In genomic region chr19:54653181-54653809, GRCh38 we compare ENCODE assay signal across 9 cellular contexts. TPM values are rescaled to one million over a fixed set of nuclear protein-coding genes. Genes with fewer than 3 reads are reported as not detected.
DNase-seq lines count a peak whose midpoint lies in the region; ATAC-seq and TF ChIP-seq lines count a peak whose summit lies in the region.
"Had no signal": no experiment of that assay in that cellular context is flagged by ENCODE, and none has a peak within 500 bp of the region (broad histone marks: within the 10 kb centered on the region; RNA-seq: fewer than 3 reads in every experiment).

No MANE protein-coding gene starts in this region.

- H3K4me3 ChIP-seq in Panc1 (ENCODE audit: low read depth in 2 of 2, low read length in 2 of 2): no peak overlapping the region
- no peak overlapping the region for H3K4me3 ChIP-seq in vagina
- H3K4me3 ChIP-seq: thoracic aorta had no signal

- no TSS peak for BruUV-seq in Panc1 (replicated peaks; lab: Mats Ljungman, UMichigan)

- CTCF ChIA-PET in Panc1 (lab: Charles Lee): interaction anchor here (0.6 to 1.0 kb wide), 3 partner anchors 17 to 229 kb away, joined by 3 to 5 read pairs (median 5); no protein-coding TSS in a partner anchor

- in situ Hi-C loops in Panc1 (cut with HindIII; ENCODE audit: low pct_unique_long_range_greater_than_20kb, low sequenced_read_pairs): no loop called here

- DNase-seq in AML-193 (lab: John Stamatoyannopoulos, UW): peak; percentile 53 to 63
- DNase-seq in GM20000 (ENCODE audit: low spot score): peak; percentile 59
- DNase-seq in Panc1 (ENCODE audit: low read depth, low spot score): peak; percentile 17
- peak; percentile 1 for DNase-seq in fibroblast of the conjunctiva (ENCODE audit: low read depth)
- DNase-seq in vagina (ENCODE audit: extremely low spot score in 2 of 2): no peak
- no peak for DNase-seq in activated CD4-positive, alpha-beta T cell treated with anti-CD3 and anti-CD28 coated beads, Interleukin-2, amount 50 U/mL, for 48 hours
- DNase-seq in central memory CD4-positive, alpha-beta T cell: no peak
- DNase-seq in OCI-M2 (lab: John Stamatoyannopoulos, UW; ENCODE audit: unreplicated experiment): no peak

- H3K36me3 ChIP-seq in Panc1 (ENCODE audit: control insufficient read depth, insufficient read depth, low read length) (no peaks in the 10 kb centered on the region), vagina (no peaks in the 10 kb centered on the region)
- H3K36me3 ChIP-seq: thoracic aorta had no signal

- peak; percentile 58 for TF ChIP-seq CTCF in GM20000 (IDR thresholded peaks at IDR 0.05; ENCODE audit: extremely low read depth, missing control alignments)
- peak; percentile 87 for TF ChIP-seq CTCF in Panc1 (IDR thresholded peaks at IDR 0.05)
- TF ChIP-seq CTCF in vagina (IDR thresholded peaks at IDR 0.05): peak in 2 of 3 experiments; percentile 13 to 28

- H3K9me3 ChIP-seq in Panc1 (ENCODE audit: control insufficient read depth, insufficient read depth, low read depth, low read length) (no peaks in the 10 kb centered on the region), vagina (no peaks in the 10 kb centered on the region)
- H3K9me3 ChIP-seq: thoracic aorta had no signal

- H3K27me3 ChIP-seq in Panc1 (ENCODE audit: control insufficient read depth, insufficient read depth, low read length): peaks cover 3% of the 10 kb centered on the region; the same call in 1 of the 2 replicates
- no peaks in the 10 kb centered on the region for H3K27me3 ChIP-seq in vagina

- ATAC-seq in Panc1: peak; percentile 79

- intact Hi-C loops in Panc1 (cut with micrococcal nuclease; ENCODE audit: unreplicated experiment): no loop called here
- intact Hi-C loops in vagina (cut with DNase I): no loop called here

- POLR2A ChIA-PET in Panc1 (lab: Charles Lee): no interaction called here

- H3K4me1 ChIP-seq in Panc1 (ENCODE audit: control insufficient read depth, insufficient read depth, low read length) (no peaks in the 10 kb centered on the region), vagina (no peaks in the 10 kb centered on the region)

- H3K27ac ChIP-seq in Panc1 (ENCODE audit: low read length) (no peak overlapping the region), vagina (no peak overlapping the region)
- H3K27ac ChIP-seq: thoracic aorta had no signal

- TF ChIP-seq POLR2A in vagina (IDR thresholded peaks at IDR 0.05): no peak

RNA-seq across cellular contexts. Expression of gene LILRB4, which starts 9.5 kb away (rescaled TPM):
- total RNA-seq in Panc1 (2021; ENCODE audit: unreplicated experiment) (not detected), vagina (2.9 TPM)
- polyA plus RNA-seq in Panc1 (2012; ENCODE audit: insufficient read length): not detected

RNA-seq across cellular contexts. Expression of gene LILRB1, which starts 23.0 kb away (rescaled TPM):
- total RNA-seq in Panc1 (2021; ENCODE audit: unreplicated experiment) (0.08 TPM), vagina (2.2 TPM)
- not detected for polyA plus RNA-seq in Panc1 (2012; ENCODE audit: insufficient read length)

RNA-seq across cellular contexts. Expression of gene LILRA1, which starts 59.9 kb away (rescaled TPM):
- total RNA-seq in Panc1 (2021; ENCODE audit: unreplicated experiment): not detected
- not detected for polyA plus RNA-seq in Panc1 (2012; ENCODE audit: insufficient read length)
- total RNA-seq in vagina: 1.7 TPM

Comparison
In these comparisons a context has a peak if more than half of its experiments do, and no peak if none do; other contexts are left out.
1. DNase-seq: peak in AML-193 (2 of 2), GM20000 (single experiment), Panc1 (single experiment) and fibroblast of the conjunctiva (single experiment); none in vagina (0 of 2), activated CD4-positive, alpha-beta T cell treated with anti-CD3 and anti-CD28 coated beads, Interleukin-2, amount 50 U/mL, for 48 hours (0 of 2), central memory CD4-positive, alpha-beta T cell (single experiment) and OCI-M2 (single experiment).
2. CTCF ChIP-seq: peak in every context shown above with its lines; median percentile 87 in Panc1; 58 in GM20000; 20 in vagina.